In the genomic region with DNA sequence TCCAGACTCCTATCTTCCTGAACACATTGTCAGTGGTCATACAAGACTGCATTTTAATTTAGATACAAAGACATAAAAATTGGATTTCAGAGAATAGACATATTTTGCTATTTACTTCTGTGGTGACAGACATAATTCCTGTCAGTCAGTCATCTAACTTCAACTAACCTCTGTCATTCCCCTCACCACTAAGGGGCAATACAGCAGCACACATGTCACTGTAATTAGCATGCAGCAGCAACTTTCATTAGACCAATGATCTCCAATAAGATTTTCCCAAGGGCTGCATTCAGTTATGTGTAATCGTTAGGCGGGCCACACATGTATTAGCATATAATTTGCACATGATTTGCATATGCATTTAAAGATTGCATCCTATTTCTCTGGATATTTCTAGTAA, we compare ENCODE assay signal across 1 cellular context.
TF ChIP-seq lines count a peak whose summit lies in the region.

No MANE protein-coding gene starts in this region.

TF ChIP-seq in H1, 55 proteins besides CTCF, POLR2A, EP300 and RAD21:
- TF ChIP-seq SUZ12 (IDR thresholded peaks at IDR 0.05; ENCODE audit: low read length), result no peak
- TF ChIP-seq, protein P1, sequence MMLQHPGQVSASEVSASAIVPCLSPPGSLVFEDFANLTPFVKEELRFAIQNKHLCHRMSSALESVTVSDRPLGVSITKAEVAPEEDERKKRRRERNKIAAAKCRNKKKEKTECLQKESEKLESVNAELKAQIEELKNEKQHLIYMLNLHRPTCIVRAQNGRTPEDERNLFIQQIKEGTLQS (IDR thresholded peaks at IDR 0.05; ENCODE audit: insufficient read depth, low read depth, low read length), result no peak
- TF ChIP-seq, protein P2, sequence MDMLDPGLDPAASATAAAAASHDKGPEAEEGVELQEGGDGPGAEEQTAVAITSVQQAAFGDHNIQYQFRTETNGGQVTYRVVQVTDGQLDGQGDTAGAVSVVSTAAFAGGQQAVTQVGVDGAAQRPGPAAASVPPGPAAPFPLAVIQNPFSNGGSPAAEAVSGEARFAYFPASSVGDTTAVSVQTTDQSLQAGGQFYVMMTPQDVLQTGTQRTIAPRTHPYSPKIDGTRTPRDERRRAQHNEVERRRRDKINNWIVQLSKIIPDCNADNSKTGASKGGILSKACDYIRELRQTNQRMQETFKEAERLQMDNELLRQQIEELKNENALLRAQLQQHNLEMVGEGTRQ (IDR thresholded peaks at IDR 0.05; ENCODE audit: low read length), result no peak
- TF ChIP-seq BRCA1 (IDR thresholded peaks at IDR 0.05; ENCODE audit: low read depth, low read length), result no peak
- no peak for TF ChIP-seq GTF2F1 (IDR thresholded peaks at IDR 0.05; ENCODE audit: borderline replicate concordance, low read depth, low read length)
